Comparison of ENCODE assay signal across 20 cellular contexts in the genomic region with DNA sequence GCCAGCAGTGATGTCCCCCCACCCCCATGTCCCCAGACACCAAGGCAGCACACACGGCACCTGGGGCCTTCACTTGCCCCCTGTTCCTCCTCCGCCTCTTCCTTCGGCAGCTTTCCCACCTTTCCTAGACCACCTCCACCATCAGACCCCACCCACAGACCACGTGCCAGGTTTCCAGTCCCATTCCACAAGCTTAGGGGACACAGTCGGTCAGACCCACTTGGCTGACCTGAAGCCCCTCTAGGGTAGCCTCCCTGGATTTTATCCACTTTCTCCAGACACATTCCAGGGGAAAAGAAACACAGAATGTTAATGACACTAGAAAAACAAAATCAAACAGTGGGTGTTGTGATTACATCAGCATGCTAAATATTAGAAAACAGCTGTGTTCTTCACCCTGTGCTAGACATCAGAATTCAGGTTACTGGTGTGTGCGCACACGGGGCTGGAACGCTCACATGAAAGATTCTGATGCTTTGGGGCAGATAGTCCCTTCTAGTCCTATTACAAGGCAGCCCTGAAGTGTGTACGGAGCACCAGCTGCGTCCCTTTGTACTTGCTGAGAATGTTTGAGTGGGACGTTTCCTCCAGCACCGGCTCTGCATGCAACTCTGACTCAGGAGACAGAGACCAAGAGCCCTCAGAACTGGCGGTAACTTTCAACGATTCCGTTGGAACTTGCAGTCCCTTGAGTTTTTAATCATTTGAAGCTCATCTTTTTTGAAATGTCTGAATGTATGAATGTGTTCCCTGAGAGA.
DNase-seq lines count a peak whose midpoint lies in the region; ATAC-seq, FAIRE-seq and TF ChIP-seq lines count a peak whose summit lies in the region.
"Had no signal": no experiment of that assay in that cellular context is flagged by ENCODE, and none has a peak within 500 bp of the region (broad histone marks: within the 10 kb centered on the region; RNA-seq: fewer than 3 reads in every experiment).

No MANE protein-coding gene starts in this region.

- H3K9me3 Mint-ChIP-seq in activated T-helper 17 cell treated with anti-CD3 and anti-CD28 coated beads, Interleukin-2, amount 50 U/mL, for 72 hours: no peaks in the 10 kb centered on the region
- H3K9me3 Mint-ChIP-seq: immature natural killer cell; T-helper 1 cell treated with Interleukin-12 subunit alpha and Interleukin-12 subunit beta and Interleukin-4 antibody, amounts not matched to agents 30 μg/mL and 1 μg/mL, for 36 hours had no signal

- H3K36me3 ChIP-seq in HUES48 (ENCODE audit: control insufficient read depth, insufficient read depth, low read length) (no peaks in the 10 kb centered on the region), sigmoid colon (no peaks in the 10 kb centered on the region), small intestine (ENCODE audit: control insufficient read depth in 2 of 2, insufficient read depth in 2 of 2, low read length in 2 of 2) (no peaks in the 10 kb centered on the region)
- H3K36me3 ChIP-seq: colonic mucosa, gastroesophageal sphincter had no signal

- H3K9ac ChIP-seq in HUES48 (ENCODE audit: low read depth, low read length): no peak overlapping the region

- H3K4me3 ChIP-seq in HUES48 (ENCODE audit: low read depth, low read length) (no peak overlapping the region), sigmoid colon (no peak overlapping the region), small intestine (ENCODE audit: low read depth in 1 of 2, low read length in 2 of 2) (no peak overlapping the region)
- H3K4me3 ChIP-seq: colonic mucosa, gastroesophageal sphincter, skin epidermis had no signal

- TF ChIP-seq POLR2A in sigmoid colon (IDR thresholded peaks at IDR 0.05) (no peak), erythroblast (IDR thresholded peaks at IDR 0.05; ENCODE audit: low read length) (no peak)

- H3K27me3 Mint-ChIP-seq in activated T-helper 17 cell treated with anti-CD3 and anti-CD28 coated beads, Interleukin-2, amount 50 U/mL, for 72 hours: peaks cover 3% of the 10 kb centered on the region

- H3K4me1 Mint-ChIP-seq in activated T-helper 17 cell treated with anti-CD3 and anti-CD28 coated beads, Interleukin-2, amount 50 U/mL, for 72 hours: no peaks in the 10 kb centered on the region
- H3K4me1 Mint-ChIP-seq: immature natural killer cell, memory B cell had no signal

- no peak for FAIRE-seq in small intestine (lab: Jason Lieb, UNC)
- FAIRE-seq: GM18507, urothelium cell line had no signal

- no peak overlapping the region for H3K4me3 Mint-ChIP-seq in activated T-helper 17 cell treated with anti-CD3 and anti-CD28 coated beads, Interleukin-2, amount 50 U/mL, for 72 hours
- H3K4me3 Mint-ChIP-seq: immature natural killer cell; memory B cell; T-helper 1 cell treated with Interleukin-12 subunit alpha and Interleukin-12 subunit beta and Interleukin-4 antibody, amounts not matched to agents 30 μg/mL and 1 μg/mL, for 36 hours had no signal

- H3K36me3 Mint-ChIP-seq in activated T-helper 17 cell treated with anti-CD3 and anti-CD28 coated beads, Interleukin-2, amount 50 U/mL, for 72 hours (ENCODE audit: low read depth): no peaks in the 10 kb centered on the region
- H3K36me3 Mint-ChIP-seq: immature natural killer cell, memory B cell had no signal

- TF ChIP-seq CTCF in sigmoid colon (IDR thresholded peaks at IDR 0.05): no peak

- peak overlapping the region; percentile 25 for H3K27ac ChIP-seq in HUES48 (ENCODE audit: low read depth, low read length)
- H3K27ac ChIP-seq in sigmoid colon: no peak overlapping the region
- H3K27ac ChIP-seq in small intestine (ENCODE audit: low read depth in 1 of 2, low read length in 1 of 2): no peak overlapping the region
- H3K27ac ChIP-seq: colonic mucosa, gastroesophageal sphincter, skin epidermis had no signal

- peaks cover 8% of the 10 kb centered on the region for H3K4me1 ChIP-seq in HUES48 (ENCODE audit: control insufficient read depth, insufficient read depth, low read length)
- no peaks in the 10 kb centered on the region for H3K4me1 ChIP-seq in sigmoid colon
- no peaks in the 10 kb centered on the region for H3K4me1 ChIP-seq in small intestine (ENCODE audit: control insufficient read depth in 2 of 2, insufficient read depth in 1 of 2, low read depth in 1 of 2, low read length in 1 of 2)
- H3K4me1 ChIP-seq: colonic mucosa, gastroesophageal sphincter had no signal

- no peak for ATAC-seq in activated T-helper 17 cell treated with anti-CD3 and anti-CD28 coated beads, Interleukin-2, amount 50 U/mL, for 72 hours (replicated peaks)
- ATAC-seq: gastroesophageal sphincter had no signal

- intact Hi-C loops in sigmoid colon (cut with DNase I): no loop called here

- DNase-seq in NCI-H748 (lab: John Stamatoyannopoulos, UW; ENCODE audit: unreplicated experiment) (peak; percentile 34), NCI-H748 treated with DMSO at 0.1 percent for 48 hours (lab: John Stamatoyannopoulos, UW) (no peak), islet precursor cell (peak; percentile 55), sigmoid colon (peak; percentile 25), small intestine (no peak), erythroblast (lab: John Stamatoyannopoulos, UW) (no peak)
- DNase-seq: activated CD8-positive, alpha-beta memory T cell treated with anti-CD3 and anti-CD28 coated beads for 24 hours; colonic mucosa; COR-L47; immature natural killer cell; NCI-H1694 treated with DMSO at 0.1 percent for 48 hours; stimulated activated naive CD8-positive, alpha-beta T cell treated with anti-CD3 and anti-CD28 coated beads, Interleukin-15, Interleukin-2, amounts not matched to agents 100 U/mL and 50 U/mL, for 24 hours had no signal

- no peak for TF ChIP-seq EP300 in sigmoid colon (IDR thresholded peaks at IDR 0.05)

- 45 to 46% methylated on average over 15 of the region's 15 CpGs for WGBS in sigmoid colon, 2 donors
- WGBS in small intestine, 3 donors: 27 to 36% (median 33%) methylated on average over 14 to 15 of the region's 15 CpGs

- H3K9me3 ChIP-seq in HUES48 (ENCODE audit: control insufficient read depth, insufficient read depth, low read length) (no peaks in the 10 kb centered on the region), sigmoid colon (no peaks in the 10 kb centered on the region), small intestine (ENCODE audit: control insufficient read depth, low read depth) (no peaks in the 10 kb centered on the region)
- H3K9me3 ChIP-seq: colonic mucosa had no signal

- no peak overlapping the region for H3K27ac Mint-ChIP-seq in activated T-helper 17 cell treated with anti-CD3 and anti-CD28 coated beads, Interleukin-2, amount 50 U/mL, for 72 hours
- H3K27ac Mint-ChIP-seq: immature natural killer cell; memory B cell; T-helper 1 cell treated with Interleukin-12 subunit alpha and Interleukin-12 subunit beta and Interleukin-4 antibody, amounts not matched to agents 30 μg/mL and 1 μg/mL, for 36 hours had no signal

- H3K27me3 ChIP-seq in HUES48 (ENCODE audit: control insufficient read depth, insufficient read depth, low read length): no peaks in the 10 kb centered on the region
- peaks cover 0 to 23% (median 0%) of the 10 kb centered on the region in 3 donors for H3K27me3 ChIP-seq in sigmoid colon
- peaks cover 0 to 3% of the 10 kb centered on the region in 2 donors for H3K27me3 ChIP-seq in small intestine (ENCODE audit: control insufficient read depth in 2 of 2, insufficient read depth in 2 of 2, low read length in 2 of 2)
- H3K27me3 ChIP-seq: colonic mucosa had no signal

Comparison
In these comparisons a context has a peak if more than half of its experiments do, and no peak if none do; other contexts are left out.
1. DNase-seq: peak in NCI-H748 (single experiment), islet precursor cell (single experiment) and sigmoid colon (single experiment); none in NCI-H748 treated with DMSO at 0.1 percent for 48 hours (single experiment), small intestine (single experiment) and erythroblast (0 of 2).